In genomic region chr10:3923033-3923432, GRCh38 we compare ENCODE assay signal across 20 cellular contexts.
"Had no signal": no experiment of that assay in that cellular context is flagged by ENCODE, and none has a peak within 500 bp of the region (broad histone marks: within the 10 kb centered on the region; RNA-seq: fewer than 3 reads in every experiment).

No MANE protein-coding gene starts in this region.

- H3K36me3 ChIP-seq: Peyer's patch, SJSA1 had no signal

- H3K4me1 ChIP-seq: Peyer's patch had no signal

- H3K27me3 ChIP-seq: Peyer's patch, SJSA1 had no signal

- H3K9me3 ChIP-seq: Peyer's patch, SJSA1 had no signal

- DNase-seq: KBM-7, MV-4-11, NCI-H1048, NCI-H1105 treated with DMSO at 0.1 percent for 48 hours, NCI-H1436, NCI-H187, NCI-H2029, NCI-H2081 treated with DMSO at 0.1 percent for 48 hours, NCI-H2171, NCI-H226, NCI-H446, NCI-H510A, NCI-H524 treated with DMSO at 0.1 percent for 48 hours, NCI-H69, NCI-H774, Peyer's patch, Right ventricle myocardium superior, SIG-M5 had no signal

- H3K27ac ChIP-seq: Peyer's patch, SJSA1, SK-N-MC had no signal

- H3K4me3 ChIP-seq: Peyer's patch, SJSA1, SK-N-MC had no signal
